Comparison of ENCODE assay signal across 1 cellular context in genomic region chr1:35808376-35809155, GRCh38.
TF ChIP-seq lines count a peak whose summit lies in the region.

No MANE protein-coding gene starts in this region.

TF ChIP-seq in HepG2, 621 proteins besides CTCF, POLR2A, EP300 and RAD21 (continued from another document and continues in another):
- TF ChIP-seq THRA (CRISPR knock-in tag; IDR thresholded peaks at IDR 0.05; ENCODE audit: borderline replicate concordance) (no peak), ZNF451 (CRISPR knock-in tag; IDR thresholded peaks at IDR 0.05) (no peak), GMEB2 (CRISPR knock-in tag; IDR thresholded peaks at IDR 0.05; ENCODE audit: low read depth) (no peak), ZNF850 (CRISPR knock-in tag; conservative IDR thresholded peaks at IDR 0.05) (no peak), ZFP36L2 (CRISPR knock-in tag; IDR thresholded peaks at IDR 0.05) (no peak), ZSCAN30 (CRISPR knock-in tag; IDR thresholded peaks at IDR 0.05) (no peak), NFYC (CRISPR knock-in tag; IDR thresholded peaks at IDR 0.05) (no peak), ZNF12 (CRISPR knock-in tag; IDR thresholded peaks at IDR 0.05) (no peak), FOXJ3 (CRISPR knock-in tag; IDR thresholded peaks at IDR 0.05; ENCODE audit: borderline replicate concordance) (no peak), KLF12 (CRISPR knock-in tag; IDR thresholded peaks at IDR 0.05; ENCODE audit: borderline replicate concordance) (peak; percentile 61; the same call in 1 of the 2 replicates), STAG1 (CRISPR knock-in tag; IDR thresholded peaks at IDR 0.05) (no peak), MEIS2 (CRISPR knock-in tag; IDR thresholded peaks at IDR 0.05) (no peak), ZNF34 (CRISPR knock-in tag; IDR thresholded peaks at IDR 0.05; ENCODE audit: borderline replicate concordance) (no peak), KLF9 (CRISPR knock-in tag; IDR thresholded peaks at IDR 0.05; ENCODE audit: low read depth) (no peak), NCOA1 (CRISPR knock-in tag; IDR thresholded peaks at IDR 0.05) (no peak), ZNF879 (CRISPR knock-in tag; IDR thresholded peaks at IDR 0.05) (no peak), SMARCE1 (IDR thresholded peaks at IDR 0.05; ENCODE audit: borderline replicate concordance) (no peak), CHCHD3 (CRISPR knock-in tag; IDR thresholded peaks at IDR 0.05) (no peak), MXD3 (CRISPR knock-in tag; IDR thresholded peaks at IDR 0.05) (peak; percentile 44; the same call in 1 of the 2 replicates), ARNT2 (CRISPR knock-in tag; IDR thresholded peaks at IDR 0.05; ENCODE audit: low read depth) (no peak), ZBTB14 (CRISPR knock-in tag; IDR thresholded peaks at IDR 0.05) (peak; percentile 57; the same call in 1 of the 2 replicates), DZIP1 (CRISPR knock-in tag; IDR thresholded peaks at IDR 0.05) (no peak), ZNF547 (CRISPR knock-in tag; IDR thresholded peaks at IDR 0.05) (0 out of 2 replicates have a peak, but pooled peaks have one; percentile 31), FOXO4 (CRISPR knock-in tag; conservative IDR thresholded peaks at IDR 0.05) (no peak), ZNF136 (CRISPR knock-in tag; IDR thresholded peaks at IDR 0.05; ENCODE audit: low read depth) (no peak), TP53 (CRISPR knock-in tag; conservative IDR thresholded peaks at IDR 0.05) (no peak), CENPT (CRISPR knock-in tag; IDR thresholded peaks at IDR 0.05; ENCODE audit: low read depth) (no peak), ZNF234 (CRISPR knock-in tag; conservative IDR thresholded peaks at IDR 0.05) (no peak), ZFP37 (CRISPR knock-in tag; IDR thresholded peaks at IDR 0.05; ENCODE audit: borderline replicate concordance) (no peak), TBP (CRISPR knock-in tag; IDR thresholded peaks at IDR 0.05) (no peak), FOXM1 (CRISPR knock-in tag; IDR thresholded peaks at IDR 0.05) (no peak), ZNF124 (CRISPR knock-in tag; IDR thresholded peaks at IDR 0.05) (no peak), GATAD2A (CRISPR knock-in tag; IDR thresholded peaks at IDR 0.05) (no peak), ZNF275 (CRISPR knock-in tag; IDR thresholded peaks at IDR 0.05; ENCODE audit: borderline replicate concordance) (peak; percentile 46; the same call in 1 of the 2 replicates), U2AF2 (IDR thresholded peaks at IDR 0.05; ENCODE audit: low read depth, low read length) (no peak), ZNF441 (CRISPR knock-in tag; IDR thresholded peaks at IDR 0.05; ENCODE audit: borderline replicate concordance) (no peak), KMT2B (CRISPR knock-in tag; IDR thresholded peaks at IDR 0.05) (peak; percentile 21; the same call in 1 of the 2 replicates), PLRG1 (conservative IDR thresholded peaks at IDR 0.05) (no peak), YY1 (IDR thresholded peaks at IDR 0.05; ENCODE audit: insufficient read depth, insufficient replicate concordance, low read depth, low read length) (peak; percentile 26), ZNF564 (CRISPR knock-in tag; IDR thresholded peaks at IDR 0.05) (no peak), REL (CRISPR knock-in tag; conservative IDR thresholded peaks at IDR 0.05) (no peak), SETDB1 (CRISPR knock-in tag; IDR thresholded peaks at IDR 0.05; ENCODE audit: borderline replicate concordance) (no peak), ZNF607 (CRISPR knock-in tag; IDR thresholded peaks at IDR 0.05; ENCODE audit: borderline replicate concordance) (no peak), ELF3 (CRISPR knock-in tag; IDR thresholded peaks at IDR 0.05) (no peak), SKI (IDR thresholded peaks at IDR 0.05; ENCODE audit: partially characterized antibody) (peak; percentile 4), ZNF704 (CRISPR knock-in tag; IDR thresholded peaks at IDR 0.05; ENCODE audit: borderline replicate concordance) (no peak), PREB (CRISPR knock-in tag; IDR thresholded peaks at IDR 0.05) (no peak), ZNF431 (CRISPR knock-in tag; IDR thresholded peaks at IDR 0.05; ENCODE audit: borderline replicate concordance, low read depth) (no peak), EED (CRISPR knock-in tag; IDR thresholded peaks at IDR 0.05) (no peak), RARG (CRISPR knock-in tag; IDR thresholded peaks at IDR 0.05; ENCODE audit: low read depth) (no peak), ZNF816 (CRISPR knock-in tag; IDR thresholded peaks at IDR 0.05; ENCODE audit: borderline replicate concordance) (no peak), ZNF563 (CRISPR knock-in tag; IDR thresholded peaks at IDR 0.05) (0 out of 2 replicates have a peak, but pooled peaks have one; percentile 17), CEBPB (IDR thresholded peaks at IDR 0.05; ENCODE audit: borderline replicate concordance, low read depth, low read length) (no peak), TEAD2 (CRISPR knock-in tag; IDR thresholded peaks at IDR 0.05) (no peak), MAZ (IDR thresholded peaks at IDR 0.05; ENCODE audit: borderline replicate concordance, low read depth, low read length) (no peak), MAZ (CRISPR knock-in tag; IDR thresholded peaks at IDR 0.05; ENCODE audit: low read depth) (no peak), SMC3 (IDR thresholded peaks at IDR 0.05; ENCODE audit: low read length) (no peak), HNRNPLL (IDR thresholded peaks at IDR 0.05; ENCODE audit: low read depth, low read length, poor library complexity, severe bottlenecking) (no peak), LCORL (IDR thresholded peaks at IDR 0.05) (no peak), LCORL (CRISPR knock-in tag; IDR thresholded peaks at IDR 0.05) (no peak), TAF15 (IDR thresholded peaks at IDR 0.05; ENCODE audit: low read depth, low read length, poor library complexity, severe bottlenecking) (no peak), ZNF773 (CRISPR knock-in tag; IDR thresholded peaks at IDR 0.05; ENCODE audit: borderline replicate concordance) (no peak), BRCA1 (CRISPR knock-in tag; IDR thresholded peaks at IDR 0.05) (0 out of 2 replicates have a peak, but pooled peaks have one; percentile 40), ZNF598 (CRISPR knock-in tag; IDR thresholded peaks at IDR 0.05; ENCODE audit: borderline replicate concordance) (0 out of 2 replicates have a peak, but pooled peaks have one; percentile 41), IKZF4 (CRISPR knock-in tag; IDR thresholded peaks at IDR 0.05; ENCODE audit: borderline replicate concordance, low read depth, not compliant biosample characterization) (no peak), ZNF10 (CRISPR knock-in tag; IDR thresholded peaks at IDR 0.05; ENCODE audit: borderline replicate concordance, low read depth) (no peak), ZNF841 (CRISPR knock-in tag; IDR thresholded peaks at IDR 0.05; ENCODE audit: borderline replicate concordance) (no peak), PHB2 (IDR thresholded peaks at IDR 0.05; ENCODE audit: partially characterized antibody) (no peak), FOXC1 (CRISPR knock-in tag; IDR thresholded peaks at IDR 0.05; ENCODE audit: borderline replicate concordance) (no peak), SP1 (IDR thresholded peaks at IDR 0.05) (no peak), SP1 (CRISPR knock-in tag; IDR thresholded peaks at IDR 0.05) (no peak)
